Comparison of ENCODE assay signal across 18 cellular contexts in the genomic region with DNA sequence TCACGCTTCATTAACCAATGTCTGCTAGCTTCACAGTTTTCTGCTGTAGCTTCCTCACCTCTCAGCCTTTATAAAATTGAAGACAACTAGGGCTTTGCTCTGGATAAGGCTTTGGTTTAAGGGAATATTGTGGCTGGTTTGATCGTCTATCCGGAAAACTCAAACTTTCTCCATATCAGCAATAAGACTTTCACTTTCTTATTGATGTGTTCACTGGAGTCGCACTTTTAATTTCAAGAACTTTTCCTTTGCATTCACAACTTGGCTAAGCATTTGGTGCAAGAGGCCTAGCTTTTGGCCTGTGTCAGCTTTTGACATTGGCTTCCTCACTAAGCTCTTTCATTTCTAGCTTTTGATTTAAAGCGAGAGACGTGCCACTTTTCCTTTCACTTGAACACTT. TPM values are rescaled to one million over a fixed set of nuclear protein-coding genes. Genes with fewer than 3 reads are reported as not detected.
DNase-seq lines count a peak whose midpoint lies in the region; ATAC-seq, FAIRE-seq and TF ChIP-seq lines count a peak whose summit lies in the region.
"Had no signal": no experiment of that assay in that cellular context is flagged by ENCODE, and none has a peak within 500 bp of the region (broad histone marks: within the 10 kb centered on the region; RNA-seq: fewer than 3 reads in every experiment).

No MANE protein-coding gene starts in this region.

- no peak for ATAC-seq in activated naive CD4-positive, alpha-beta T cell treated with anti-CD3 and anti-CD28 coated beads, Interleukin-2, amount 50 U/mL, for 72 hours
- ATAC-seq in activated B cell treated with CpG ODN at 0.5 μM for 24 hours (ENCODE audit: low read depth) (no peak), HG02852 (IDR thresholded peaks at IDR 0.05; ENCODE audit: unreplicated experiment) (no peak)
- ATAC-seq: GM23338, HCT116 had no signal

- H3K36me3 Mint-ChIP-seq in activated naive CD4-positive, alpha-beta T cell treated with anti-CD3 and anti-CD28 coated beads, Interleukin-2, amount 50 U/mL, for 72 hours = peaks cover 0 to 7% of the 10 kb centered on the region in 2 donors
- H3K36me3 Mint-ChIP-seq in activated naive CD4-positive, alpha-beta T cell treated with anti-CD3 and anti-CD28 coated beads for 36 hours (ENCODE audit: low read depth) = peaks cover 9% of the 10 kb centered on the region
- H3K36me3 Mint-ChIP-seq in activated B cell treated with CpG ODN at 0.5 μM for 24 hours (ENCODE audit: low read depth) (peaks cover 40% of the 10 kb centered on the region), nephron progenitor cell (ENCODE audit: low read depth) (peaks cover 62% of the 10 kb centered on the region)

- peaks cover 11% of the 10 kb centered on the region for H3K4me1 Mint-ChIP-seq in activated naive CD4-positive, alpha-beta T cell treated with anti-CD3 and anti-CD28 coated beads for 36 hours (ENCODE audit: low read depth)
- H3K4me1 Mint-ChIP-seq in activated B cell treated with CpG ODN at 0.5 μM for 24 hours (peaks cover 8% of the 10 kb centered on the region), nephron progenitor cell (no peaks in the 10 kb centered on the region)
- H3K4me1 Mint-ChIP-seq: GM23338 had no signal

- CTCF ChIA-PET in activated naive CD4-positive, alpha-beta T cell treated with anti-CD3 and anti-CD28 coated beads for 36 hours (lab: Charles Lee) = interaction anchor here (0.6 to 1.8 kb wide), 7 partner anchors 13 to 234 kb away, joined by 3 to 8 read pairs (median 3); a partner anchor contains a TSS
- CTCF ChIA-PET in activated B cell treated with CpG ODN at 0.5 μM for 24 hours (lab: Charles Lee) = no interaction called here

- no peaks in the 10 kb centered on the region for H3K9me3 Mint-ChIP-seq in activated naive CD4-positive, alpha-beta T cell treated with anti-CD3 and anti-CD28 coated beads, Interleukin-2, amount 50 U/mL, for 72 hours
- no peaks in the 10 kb centered on the region for H3K9me3 Mint-ChIP-seq in activated naive CD4-positive, alpha-beta T cell treated with anti-CD3 and anti-CD28 coated beads for 36 hours
- H3K9me3 Mint-ChIP-seq in activated B cell treated with CpG ODN at 0.5 μM for 24 hours (no peaks in the 10 kb centered on the region), nephron progenitor cell (no peaks in the 10 kb centered on the region)
- H3K9me3 Mint-ChIP-seq: CD4-positive, CD25-positive, alpha-beta regulatory T cell; GM23338 had no signal

- FAIRE-seq in GM18507 (lab: Jason Lieb, UNC) = peak; percentile 33
- FAIRE-seq: HTR-8/SVneo had no signal

- no peaks in the 10 kb centered on the region for H3K27me3 Mint-ChIP-seq in activated naive CD4-positive, alpha-beta T cell treated with anti-CD3 and anti-CD28 coated beads for 36 hours (ENCODE audit: low read depth)
- H3K27me3 Mint-ChIP-seq in activated B cell treated with CpG ODN at 0.5 μM for 24 hours (no peaks in the 10 kb centered on the region), nephron progenitor cell (ENCODE audit: low read depth, poor library complexity) (no peaks in the 10 kb centered on the region)
- H3K27me3 Mint-ChIP-seq: CD4-positive, CD25-positive, alpha-beta regulatory T cell had no signal

- H3K4me3 Mint-ChIP-seq in activated naive CD4-positive, alpha-beta T cell treated with anti-CD3 and anti-CD28 coated beads for 36 hours = no peak overlapping the region
- H3K4me3 Mint-ChIP-seq in activated B cell treated with CpG ODN at 0.5 μM for 24 hours (peak overlapping the region; percentile 4), nephron progenitor cell (no peak overlapping the region)
- H3K4me3 Mint-ChIP-seq: CD4-positive, CD25-positive, alpha-beta regulatory T cell; GM23338 had no signal

- DNase-seq in activated naive CD4-positive, alpha-beta T cell treated with anti-CD3 and anti-CD28 coated beads, Interleukin-2, amount 50 U/mL, for 72 hours (ENCODE audit: low spot score in 2 of 2) = no peak
- no peak for DNase-seq in activated naive CD4-positive, alpha-beta T cell treated with anti-CD3 and anti-CD28 coated beads for 36 hours
- DNase-seq in GM18507 (ENCODE audit: extremely low spot score, insufficient read length, low read depth) = no peak
- DNase-seq in activated B cell treated with CpG ODN at 0.5 μM for 24 hours = no peak
- DNase-seq in nephron progenitor cell = no peak
- no peak for DNase-seq in erythroblast (lab: John Stamatoyannopoulos, UW)
- DNase-seq: ACHN; CD4-positive, CD25-positive, alpha-beta regulatory T cell; DMS79; NCI-H1105 treated with DMSO at 0.1 percent for 48 hours; NCI-H1694 treated with DMSO at 0.1 percent for 48 hours; NCI-H526 treated with DMSO at 0.1 percent for 48 hours; NK-92 treated with Interleukin-12 subunit alpha and Interleukin-12 subunit beta, amount 100 ng/mL, for 24 hours; SHP77 treated with DMSO at 0.1 percent for 48 hours had no signal

- intact Hi-C loops in activated naive CD4-positive, alpha-beta T cell treated with anti-CD3 and anti-CD28 coated beads for 36 hours (cut with micrococcal nuclease) = no loop called here
- intact Hi-C loops in activated B cell treated with CpG ODN at 0.5 μM for 24 hours (cut with micrococcal nuclease) = no loop called here

- no peak for TF ChIP-seq POLR2A in erythroblast (IDR thresholded peaks at IDR 0.05; ENCODE audit: low read length)

- peak overlapping the region; percentile 27 to 40 for H3K27ac Mint-ChIP-seq in activated naive CD4-positive, alpha-beta T cell treated with anti-CD3 and anti-CD28 coated beads, Interleukin-2, amount 50 U/mL, for 72 hours
- no peak overlapping the region for H3K27ac Mint-ChIP-seq in activated naive CD4-positive, alpha-beta T cell treated with anti-CD3 and anti-CD28 coated beads for 36 hours
- H3K27ac Mint-ChIP-seq in activated B cell treated with CpG ODN at 0.5 μM for 24 hours (peak overlapping the region; percentile 61), nephron progenitor cell (peak overlapping the region; percentile 44)
- H3K27ac Mint-ChIP-seq: GM23338 had no signal

- POLR2A ChIA-PET in activated B cell treated with CpG ODN at 0.5 μM for 24 hours (lab: Charles Lee) = no interaction called here

- no peak for TF ChIP-seq CTCF in activated B cell treated with CpG ODN at 0.5 μM for 24 hours (IDR thresholded peaks at IDR 0.05)
- TF ChIP-seq CTCF in nephron progenitor cell (IDR thresholded peaks at IDR 0.05) = no peak

RNA-seq across cellular contexts. Expression of a gene that starts 12.9 kb away (rescaled TPM):
- 10 to 100 TPM; 58.9 to 79.4 TPM for total RNA-seq in activated naive CD4-positive, alpha-beta T cell treated with anti-CD3 and anti-CD28 coated beads, Interleukin-2, amount 50 U/mL, for 72 hours
- 10 to 100 TPM; 45.8 to 50.2 TPM for total RNA-seq in activated naive CD4-positive, alpha-beta T cell treated with anti-CD3 and anti-CD28 coated beads for 36 hours
- total RNA-seq in activated B cell treated with CpG ODN at 0.5 μM for 24 hours = 20.7 and 24.0 TPM in 2 replicates
